ENCODE assay signal across 1 cellular context in the genomic region with DNA sequence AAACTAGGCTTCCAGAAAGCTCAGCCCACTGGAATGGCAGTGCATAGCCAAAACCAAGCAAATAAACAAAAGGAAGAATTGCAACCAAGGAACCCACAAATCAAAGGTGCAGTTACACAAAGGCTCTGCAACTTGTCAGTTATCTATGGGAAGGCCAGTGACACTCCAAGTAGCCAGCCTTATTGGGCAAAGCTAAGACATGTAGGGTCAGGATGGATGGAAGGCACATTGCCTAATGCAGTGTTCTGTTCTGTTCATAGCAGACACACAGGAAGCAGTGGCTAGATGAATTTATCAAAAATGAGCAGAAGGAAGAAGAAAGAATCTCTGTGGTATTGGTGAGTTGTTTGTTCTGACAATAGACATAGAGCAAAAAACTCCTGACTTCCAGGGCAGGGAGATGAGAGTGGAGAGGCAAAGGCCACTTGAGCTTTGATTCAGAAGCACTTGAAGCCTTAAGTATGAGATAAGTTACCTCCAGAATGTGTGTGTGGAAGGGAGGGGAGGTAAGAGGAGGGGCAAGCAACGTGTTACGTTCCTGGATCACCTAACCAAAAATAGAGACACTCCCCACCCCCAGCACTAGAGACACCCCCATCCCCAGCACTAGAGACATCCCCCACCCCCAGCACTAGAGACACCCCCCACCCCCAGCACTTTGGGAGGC.
TF ChIP-seq lines count a peak whose summit lies in the region.

No MANE protein-coding gene starts in this region.

TF ChIP-seq in IMR-90, 13 proteins besides CTCF, POLR2A, EP300 and RAD21:
- no peak for TF ChIP-seq MAZ (IDR thresholded peaks at IDR 0.05; ENCODE audit: borderline replicate concordance, low read depth, low read length)
- TF ChIP-seq FOS (IDR thresholded peaks at IDR 0.05; ENCODE audit: low read depth, low read length), result no peak
- no peak for TF ChIP-seq MXI1 (IDR thresholded peaks at IDR 0.05; ENCODE audit: borderline replicate concordance, low read depth, low read length)
- TF ChIP-seq BHLHE40 (IDR thresholded peaks at IDR 0.05; ENCODE audit: low read depth, low read length), result no peak
- TF ChIP-seq MAFK (IDR thresholded peaks at IDR 0.05; ENCODE audit: low read depth, low read length), result no peak
- TF ChIP-seq CEBPB (IDR thresholded peaks at IDR 0.05; ENCODE audit: low read depth, low read length), result no peak
